9 cellular contexts compared by ENCODE assay signal in the genomic region with DNA sequence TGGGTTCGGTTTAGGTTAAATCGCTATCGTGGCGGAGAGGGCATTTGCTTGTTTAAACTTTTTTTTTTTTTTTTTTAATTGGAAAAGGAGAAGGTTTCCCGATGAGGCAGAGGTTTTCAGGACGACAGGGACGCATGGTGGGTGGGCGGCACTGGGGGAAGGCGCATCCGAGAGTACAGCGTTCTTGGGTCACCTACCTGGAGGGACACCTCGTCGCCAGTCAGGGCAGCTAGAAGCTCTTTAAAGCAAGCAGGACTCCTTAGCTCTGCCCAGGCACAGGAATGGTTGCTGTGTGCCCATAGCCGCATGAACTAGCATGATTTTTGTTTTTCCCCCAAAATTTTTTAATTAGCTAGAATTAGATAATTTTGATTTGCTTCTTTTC. TPM values are rescaled to one million over a fixed set of nuclear protein-coding genes. Genes with fewer than 3 reads are reported as not detected.
DNase-seq lines count a peak whose midpoint lies in the region; ATAC-seq and TF ChIP-seq lines count a peak whose summit lies in the region.
"Had no signal": no experiment of that assay in that cellular context is flagged by ENCODE, and none has a peak within 500 bp of the region (broad histone marks: within the 10 kb centered on the region; RNA-seq: fewer than 3 reads in every experiment).

No MANE protein-coding gene starts in this region.

- H3K4me3 ChIP-seq in SK-N-SH (ENCODE audit: low read depth in 2 of 2, low read length in 1 of 2) (peak overlapping the region; percentile 60 to 63; a peak in 3 of 4 replicates), right lobe of liver (peak overlapping the region; percentile 78 to 84 (median 81)), stomach (peak overlapping the region; percentile 61 to 92 (median 86))

- ATAC-seq in SK-N-SH treated with all-trans-retinoic acid at 6 μM for 48 hours (no peak), right lobe of liver (no peak)

- peaks cover 2% of the 10 kb centered on the region for H3K36me3 Mint-ChIP-seq in activated naive CD8-positive, alpha-beta T cell treated with anti-CD3 and anti-CD28 coated beads for 36 hours

- H3K9me2 ChIP-seq in SK-N-SH: no peaks in the 10 kb centered on the region

- TF ChIP-seq EP300 in SK-N-SH (IDR thresholded peaks at IDR 0.05; ENCODE audit: borderline replicate concordance in 1 of 2, low read depth in 1 of 2, low read length in 1 of 2) (no peak), stomach (IDR thresholded peaks at IDR 0.05) (no peak)

- no peak overlapping the region; the same call in 1 of the 2 replicates for H2AFZ ChIP-seq in SK-N-SH (ENCODE audit: low read depth)

- peaks cover 43% of the 10 kb centered on the region for H3K4me1 Mint-ChIP-seq in activated naive CD8-positive, alpha-beta T cell treated with anti-CD3 and anti-CD28 coated beads for 36 hours

- H3K4me3 Mint-ChIP-seq in activated naive CD8-positive, alpha-beta T cell treated with anti-CD3 and anti-CD28 coated beads for 36 hours: peak overlapping the region; percentile 76

- TF ChIP-seq CTCF in SK-N-SH (IDR thresholded peaks at IDR 0.05): no peak
- no peak for TF ChIP-seq CTCF in right lobe of liver (IDR thresholded peaks at IDR 0.05)
- no peak for TF ChIP-seq CTCF in stomach (IDR thresholded peaks at IDR 0.05)
- no peak for TF ChIP-seq CTCF in GM10248 (IDR thresholded peaks at IDR 0.05; ENCODE audit: control extremely low read depth, extremely low read depth, low read depth, missing control alignments)

- no peak overlapping the region for H3K9ac ChIP-seq in SK-N-SH

- intact Hi-C loops in right lobe of liver (cut with DNase I) (loop anchor here in 1 of 2 donors (5.0 kb wide), 1 partner anchor 323 kb away; no protein-coding TSS in a partner anchor), stomach (cut with DNase I; ENCODE audit: low total_unique reads) (loop anchor here (10.0 kb wide), 2 partner anchors 166 to 306 kb away; no protein-coding TSS in a partner anchor)

- CTCF ChIA-PET in SK-N-SH (lab: Yijun Ruan, JAX) (interaction anchor here (1.2 to 5.5 kb wide), 4 partner anchors 11 to 411 kb away, joined by 3 to 85 read pairs (median 4); no protein-coding TSS in a partner anchor), GM10248 (lab: Yijun Ruan, JAX) (interaction anchor here (0.9 to 1.7 kb wide), 3 partner anchors 9 to 14 kb away, joined by 3 to 4 read pairs (median 3); no protein-coding TSS in a partner anchor)

- POLR2A ChIA-PET in SK-N-SH (lab: Yijun Ruan, JAX) (no interaction called here), GM10248 (lab: Yijun Ruan, JAX) (no interaction called here)

- 63% methylated on average over 14 of the region's 14 CpGs for WGBS in SK-N-SH (ENCODE audit: low lambda C conversion rate)
- WGBS in right lobe of liver (ENCODE audit: insufficient coverage, low coverage, low lambda C conversion rate, missing lambda C conversion rate): 24% methylated on average over 11 of the region's 14 CpGs
- WGBS in stomach, 5 donors: 15 to 24% (median 17%) methylated on average over 14 of the region's 14 CpGs

- no peaks in the 10 kb centered on the region for H3K79me2 ChIP-seq in SK-N-SH (ENCODE audit: insufficient read depth)

- H3K36me3 ChIP-seq in SK-N-SH (replicated peaks in 1 of 2; ENCODE audit: control insufficient read depth in 1 of 2, insufficient read depth in 2 of 2, low read length in 1 of 2) (no peaks in the 10 kb centered on the region), right lobe of liver (no peaks in the 10 kb centered on the region), stomach (no peaks in the 10 kb centered on the region)

- peaks cover 41% of the 10 kb centered on the region for H3K27me3 Mint-ChIP-seq in activated naive CD8-positive, alpha-beta T cell treated with anti-CD3 and anti-CD28 coated beads for 36 hours

- H3K9me3 Mint-ChIP-seq in activated naive CD8-positive, alpha-beta T cell treated with anti-CD3 and anti-CD28 coated beads for 36 hours: no peaks in the 10 kb centered on the region

- TF ChIP-seq POLR2A in right lobe of liver (IDR thresholded peaks at IDR 0.05) (no peak), stomach (IDR thresholded peaks at IDR 0.05) (no peak)

- H3K27ac ChIP-seq in SK-N-SH (ENCODE audit: low read depth in 2 of 2, low read length in 1 of 2): peak overlapping the region in 1 of 2 experiments; percentile 100; a peak in 2 of 4 replicates
- peak overlapping the region in 2 of 3 donors; percentile 74 to 80 for H3K27ac ChIP-seq in right lobe of liver
- peak overlapping the region in 4 of 5 donors; percentile 76 to 87 (median 83) for H3K27ac ChIP-seq in stomach

- DNase-seq in SK-N-SH: no peak
- no peak for DNase-seq in activated naive CD8-positive, alpha-beta T cell treated with anti-CD3 and anti-CD28 coated beads for 36 hours
- DNase-seq in right lobe of liver: no peak
- no peak for DNase-seq in stomach
- DNase-seq in NCI-H1092 (lab: John Stamatoyannopoulos, UW): no peak
- DNase-seq in cortex of kidney (lab: John Stamatoyannopoulos, UW): no peak
- no peak for DNase-seq in GM10248 (ENCODE audit: extremely low spot score)
- DNase-seq: ACHN had no signal

- H3K9me3 ChIP-seq in SK-N-SH: no peaks in the 10 kb centered on the region
- H3K9me3 ChIP-seq in right lobe of liver: no peaks in the 10 kb centered on the region
- no peaks in the 10 kb centered on the region for H3K9me3 ChIP-seq in stomach

- H3K27me3 ChIP-seq in SK-N-SH (ENCODE audit: insufficient read depth) (peaks cover 23% of the 10 kb centered on the region; the same call in 1 of the 2 replicates), right lobe of liver (no peaks in the 10 kb centered on the region), stomach (peaks cover 0 to 41% (median 11%) of the 10 kb centered on the region in 3 donors)

- H3K4me2 ChIP-seq in SK-N-SH: peak overlapping the region; percentile 75

- TF ChIP-seq RAD21 in SK-N-SH (IDR thresholded peaks at IDR 0.05; ENCODE audit: low read length): no peak

- no peaks in the 10 kb centered on the region for H4K20me1 ChIP-seq in SK-N-SH (ENCODE audit: insufficient read depth)

- H3K27ac Mint-ChIP-seq in activated naive CD8-positive, alpha-beta T cell treated with anti-CD3 and anti-CD28 coated beads for 36 hours: peak overlapping the region; percentile 34

- H3F3A ChIP-seq in SK-N-SH (replicated peaks; ENCODE audit: insufficient read depth): peaks cover 11% of the 10 kb centered on the region

- H3K4me1 ChIP-seq in SK-N-SH (ENCODE audit: control insufficient read depth in 1 of 2, insufficient read depth in 2 of 2, low read depth in 1 of 2, low read length in 1 of 2) (peaks cover 9 to 41% of the 10 kb centered on the region in 2 experiments; a peak in 3 of 4 replicates), right lobe of liver (peaks cover 0 to 54% (median 27%) of the 10 kb centered on the region in 4 donors), stomach (peaks cover 42 to 77% (median 76%) of the 10 kb centered on the region in 4 donors)

TF ChIP-seq in SK-N-SH, 30 proteins besides CTCF, POLR2A, EP300 and RAD21 (continues in another document):
- TF ChIP-seq, protein P1, sequence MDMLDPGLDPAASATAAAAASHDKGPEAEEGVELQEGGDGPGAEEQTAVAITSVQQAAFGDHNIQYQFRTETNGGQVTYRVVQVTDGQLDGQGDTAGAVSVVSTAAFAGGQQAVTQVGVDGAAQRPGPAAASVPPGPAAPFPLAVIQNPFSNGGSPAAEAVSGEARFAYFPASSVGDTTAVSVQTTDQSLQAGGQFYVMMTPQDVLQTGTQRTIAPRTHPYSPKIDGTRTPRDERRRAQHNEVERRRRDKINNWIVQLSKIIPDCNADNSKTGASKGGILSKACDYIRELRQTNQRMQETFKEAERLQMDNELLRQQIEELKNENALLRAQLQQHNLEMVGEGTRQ (IDR thresholded peaks at IDR 0.05; ENCODE audit: borderline replicate concordance, low read depth, low read length): no peak
- TF ChIP-seq EZH2phosphoT487 (IDR thresholded peaks at IDR 0.05; ENCODE audit: borderline replicate concordance, low read depth): no peak
- TF ChIP-seq CHD2 (IDR thresholded peaks at IDR 0.05; ENCODE audit: low read length, partially characterized antibody): no peak
- no peak for TF ChIP-seq FOXM1 (IDR thresholded peaks at IDR 0.05; ENCODE audit: low read depth)

TF ChIP-seq in SK-N-SH treated with all-trans-retinoic acid at 6 μM for 48 hours, 23 proteins besides CTCF, POLR2A, EP300 and RAD21 (continues in another document):
- TF ChIP-seq, protein P2, sequence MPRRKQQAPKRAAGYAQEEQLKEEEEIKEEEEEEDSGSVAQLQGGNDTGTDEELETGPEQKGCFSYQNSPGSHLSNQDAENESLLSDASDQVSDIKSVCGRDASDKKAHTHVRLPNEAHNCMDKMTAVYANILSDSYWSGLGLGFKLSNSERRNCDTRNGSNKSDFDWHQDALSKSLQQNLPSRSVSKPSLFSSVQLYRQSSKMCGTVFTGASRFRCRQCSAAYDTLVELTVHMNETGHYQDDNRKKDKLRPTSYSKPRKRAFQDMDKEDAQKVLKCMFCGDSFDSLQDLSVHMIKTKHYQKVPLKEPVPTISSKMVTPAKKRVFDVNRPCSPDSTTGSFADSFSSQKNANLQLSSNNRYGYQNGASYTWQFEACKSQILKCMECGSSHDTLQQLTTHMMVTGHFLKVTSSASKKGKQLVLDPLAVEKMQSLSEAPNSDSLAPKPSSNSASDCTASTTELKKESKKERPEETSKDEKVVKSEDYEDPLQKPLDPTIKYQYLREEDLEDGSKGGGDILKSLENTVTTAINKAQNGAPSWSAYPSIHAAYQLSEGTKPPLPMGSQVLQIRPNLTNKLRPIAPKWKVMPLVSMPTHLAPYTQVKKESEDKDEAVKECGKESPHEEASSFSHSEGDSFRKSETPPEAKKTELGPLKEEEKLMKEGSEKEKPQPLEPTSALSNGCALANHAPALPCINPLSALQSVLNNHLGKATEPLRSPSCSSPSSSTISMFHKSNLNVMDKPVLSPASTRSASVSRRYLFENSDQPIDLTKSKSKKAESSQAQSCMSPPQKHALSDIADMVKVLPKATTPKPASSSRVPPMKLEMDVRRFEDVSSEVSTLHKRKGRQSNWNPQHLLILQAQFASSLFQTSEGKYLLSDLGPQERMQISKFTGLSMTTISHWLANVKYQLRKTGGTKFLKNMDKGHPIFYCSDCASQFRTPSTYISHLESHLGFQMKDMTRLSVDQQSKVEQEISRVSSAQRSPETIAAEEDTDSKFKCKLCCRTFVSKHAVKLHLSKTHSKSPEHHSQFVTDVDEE (CRISPR knock-in tag; IDR thresholded peaks at IDR 0.05): no peak
- TF ChIP-seq TCF4 (CRISPR knock-in tag; IDR thresholded peaks at IDR 0.05; ENCODE audit: borderline replicate concordance): no peak

RNA-seq across cellular contexts. Expression of a gene that starts 0.4 kb away (rescaled TPM):
- 0.16 and 0.32 TPM in 2 replicates for polyA plus RNA-seq in SK-N-SH (2012; rRNA removed)
- 0.15 and 0.20 TPM in 2 replicates for polyA plus RNA-seq in SK-N-SH (2012; cell fraction: cytosol; rRNA removed)
- 0.35 and 0.91 TPM in 2 replicates for polyA plus RNA-seq in SK-N-SH (2012; cell fraction: nucleus; rRNA removed)
- total RNA-seq in activated naive CD8-positive, alpha-beta T cell treated with anti-CD3 and anti-CD28 coated beads for 36 hours: 10 to 100 TPM; 27.4 to 27.5 TPM
- total RNA-seq in right lobe of liver: 10 to 100 TPM; 10.6 to 66.4 (median 18.7) TPM
- 10 to 100 TPM in 3 of 5 donors, 1 to 10 TPM in 2; 8.7 to 47.9 (median 10.3) TPM for total RNA-seq in stomach
- 1 to 10 TPM; 2.0 to 9.3 (median 4.6) TPM for polyA plus RNA-seq in stomach
